In genomic region chr3:197959500-197959890, GRCh38 we compare ENCODE assay signal across 8 cellular contexts. TPM values are rescaled to one million over a fixed set of nuclear protein-coding genes. Genes with fewer than 3 reads are reported as not detected.
DNase-seq lines count a peak whose midpoint lies in the region; ATAC-seq lines count a peak whose summit lies in the region.

No MANE protein-coding gene starts in this region.

- H3K4me1 Mint-ChIP-seq in activated T-helper 17 cell treated with anti-CD3 and anti-CD28 coated beads, Interleukin-2, amount 50 U/mL, for 72 hours, result peaks cover 40% of the 10 kb centered on the region
- H3K4me1 Mint-ChIP-seq in stimulated activated naive CD8-positive, alpha-beta T cell treated with anti-CD3 and anti-CD28 coated beads, Interleukin-15, amount 100 ng/mL, for 72 hours, result peaks cover 75% of the 10 kb centered on the region

- H3K9me3 ChIP-seq in iPS-18a (ENCODE audit: control insufficient read depth, low read depth, low read length), result no peaks in the 10 kb centered on the region

- peak overlapping the region; percentile 92 for H3K27ac Mint-ChIP-seq in activated T-helper 17 cell treated with anti-CD3 and anti-CD28 coated beads, Interleukin-2, amount 50 U/mL, for 72 hours
- H3K27ac Mint-ChIP-seq in stimulated activated naive CD8-positive, alpha-beta T cell treated with anti-CD3 and anti-CD28 coated beads, Interleukin-15, amount 100 ng/mL, for 72 hours, result peak overlapping the region; percentile 92 to 95

- DNase-seq in DMS 273 (lab: John Stamatoyannopoulos, UW; ENCODE audit: unreplicated experiment), result peak; percentile 51
- no peak for DNase-seq in DMS 273 treated with DMSO at 0.1 percent for 48 hours (lab: John Stamatoyannopoulos, UW)
- DNase-seq in stimulated activated naive CD8-positive, alpha-beta T cell treated with anti-CD3 and anti-CD28 coated beads, Interleukin-15, amount 100 ng/mL, for 72 hours, result no peak
- no peak for DNase-seq in superior temporal gyrus (ENCODE audit: extremely low spot score)
- DNase-seq in islet precursor cell, result no peak

- peak overlapping the region; percentile 57 for H3K9ac ChIP-seq in iPS-18a (ENCODE audit: low read length)

- H3K27me3 Mint-ChIP-seq in activated T-helper 17 cell treated with anti-CD3 and anti-CD28 coated beads, Interleukin-2, amount 50 U/mL, for 72 hours, result no peaks in the 10 kb centered on the region
- H3K27me3 Mint-ChIP-seq in stimulated activated naive CD8-positive, alpha-beta T cell treated with anti-CD3 and anti-CD28 coated beads, Interleukin-15, amount 100 ng/mL, for 72 hours, result no peaks in the 10 kb centered on the region

- H3K4me1 ChIP-seq in iPS-18a (ENCODE audit: control insufficient read depth, low read depth, low read length), result peaks cover 12% of the 10 kb centered on the region

- H3K9me3 Mint-ChIP-seq in activated T-helper 17 cell treated with anti-CD3 and anti-CD28 coated beads, Interleukin-2, amount 50 U/mL, for 72 hours, result no peaks in the 10 kb centered on the region
- no peaks in the 10 kb centered on the region for H3K9me3 Mint-ChIP-seq in stimulated activated naive CD8-positive, alpha-beta T cell treated with anti-CD3 and anti-CD28 coated beads, Interleukin-15, amount 100 ng/mL, for 72 hours

- H3K27ac ChIP-seq in iPS-18a (ENCODE audit: low read length), result no peak overlapping the region

- peaks cover 20% of the 10 kb centered on the region for H3K36me3 ChIP-seq in iPS-18a (ENCODE audit: control insufficient read depth, low read depth, low read length)

- H3K4me3 ChIP-seq in iPS-18a (ENCODE audit: low read length), result peak overlapping the region; percentile 78

- ATAC-seq in activated T-helper 17 cell treated with anti-CD3 and anti-CD28 coated beads, Interleukin-2, amount 50 U/mL, for 72 hours (replicated peaks), result no peak
- peak; percentile 10 for ATAC-seq in stimulated activated naive CD8-positive, alpha-beta T cell treated with anti-CD3 and anti-CD28 coated beads, Interleukin-15, amount 100 ng/mL, for 72 hours
- no peak for ATAC-seq in HG03196 (IDR thresholded peaks at IDR 0.05; ENCODE audit: unreplicated experiment)

- H3K36me3 Mint-ChIP-seq in activated T-helper 17 cell treated with anti-CD3 and anti-CD28 coated beads, Interleukin-2, amount 50 U/mL, for 72 hours (ENCODE audit: low read depth), result peaks cover 53% of the 10 kb centered on the region

- H3K4me3 Mint-ChIP-seq in activated T-helper 17 cell treated with anti-CD3 and anti-CD28 coated beads, Interleukin-2, amount 50 U/mL, for 72 hours, result peak overlapping the region; percentile 92
- H3K4me3 Mint-ChIP-seq in stimulated activated naive CD8-positive, alpha-beta T cell treated with anti-CD3 and anti-CD28 coated beads, Interleukin-15, amount 100 ng/mL, for 72 hours, result peak overlapping the region; percentile 86 to 96

- H3K27me3 ChIP-seq in iPS-18a (ENCODE audit: control insufficient read depth, insufficient read depth, low read length), result peaks cover 4% of the 10 kb centered on the region

RNA-seq across cellular contexts. Expression of gene LMLN, which starts 0.5 kb away (rescaled TPM):
- 1 to 10 TPM; 3.8 to 4.6 TPM for total RNA-seq in activated T-helper 17 cell treated with anti-CD3 and anti-CD28 coated beads, Interleukin-2, amount 50 U/mL, for 72 hours

RNA-seq across cellular contexts. Expression of gene RPL35A, which starts 9.5 kb away (rescaled TPM):
- 1,000 to 10,000 TPM; 1,422 to 1,820 TPM for total RNA-seq in activated T-helper 17 cell treated with anti-CD3 and anti-CD28 coated beads, Interleukin-2, amount 50 U/mL, for 72 hours
